ENCODE assay signal across 29 cellular contexts in genomic region chr16:86713021-86713631, GRCh38.
"Had no signal": no experiment of that assay in that cellular context is flagged by ENCODE, and none has a peak within 500 bp of the region (broad histone marks: within the 10 kb centered on the region; RNA-seq: fewer than 3 reads in every experiment).

No MANE protein-coding gene starts in this region.

- H3K36me3 ChIP-seq: adrenal gland, ascending aorta, breast epithelium, cardiac muscle cell had no signal

- H3K4me3 ChIP-seq: adrenal gland, ascending aorta, breast epithelium, cardiac muscle cell, coronary artery, dorsolateral prefrontal cortex had no signal

- ATAC-seq: activated CD4-positive, alpha-beta T cell treated with anti-CD3 and anti-CD28 coated beads for 36 hours; activated CD8-positive, alpha-beta memory T cell treated with anti-CD3 and anti-CD28 coated beads, Interleukin-2, amount 10 ng/mL, durations not matched to agents 7 days and 5 days; activated CD8-positive, alpha-beta T cell treated with anti-CD3 and anti-CD28 coated beads, Interleukin-2, amount 10 ng/mL, durations not matched to agents 7 days and 5 days; activated naive CD8-positive, alpha-beta T cell treated with anti-CD3 and anti-CD28 coated beads, Interleukin-2, amount 50 U/mL, for 24 hours; activated T-cell treated with anti-CD3 and anti-CD28 coated beads, Interleukin-2, amount 50 U/mL, for 72 hours; activated T-helper 17 cell treated with anti-CD3 and anti-CD28 coated beads, Interleukin-2, amount 50 U/mL, for 72 hours; esophagus mucosa had no signal

- DNase-seq: activated CD4-positive, alpha-beta memory T cell treated with anti-CD3 and anti-CD28 coated beads for 36 hours; activated CD4-positive, alpha-beta T cell treated with anti-CD3 and anti-CD28 coated beads for 36 hours; activated CD4-positive, alpha-beta T cell treated with anti-CD3 and anti-CD28 coated beads, Interleukin-2, amount 10 ng/mL, durations not matched to agents 24 days and 14 days; activated CD4-positive, CD25-positive, alpha-beta regulatory T cell; activated CD4-positive, CD25-positive, alpha-beta regulatory T cell treated with anti-CD3 and anti-CD28 coated beads, Interleukin-2, amount 50 U/mL, for 72 hours; activated CD8-positive, alpha-beta memory T cell treated with anti-CD3 and anti-CD28 coated beads, Interleukin-2, amount 10 ng/mL, durations not matched to agents 7 days and 5 days; activated CD8-positive, alpha-beta memory T cell treated with anti-CD3 and anti-CD28 coated beads, Interleukin-2, amount 50 U/mL, for 48 hours; activated CD8-positive, alpha-beta T cell treated with anti-CD3 and anti-CD28 coated beads, Interleukin-2, amount 10 ng/mL, durations not matched to agents 7 days and 5 days; activated effector memory CD4-positive, alpha-beta T cell treated with Interleukin-2 at 50 U/mL for 16 hours; activated gamma-delta T cell treated with Interleukin-2 at 50 U/mL for 16 hours; activated naive CD4-positive, alpha-beta T cell treated with anti-CD3 and anti-CD28 coated beads for 36 hours; activated naive CD8-positive, alpha-beta T cell treated with anti-CD3 and anti-CD28 coated beads for 36 hours; activated naive CD8-positive, alpha-beta T cell treated with anti-CD3 and anti-CD28 coated beads, Interleukin-2, amount 50 U/mL, for 24 hours; activated T-cell treated with anti-CD3 and anti-CD28 coated beads for 4 hours; activated T-cell treated with anti-CD3 and anti-CD28 coated beads, Interleukin-2, amount 50 U/mL, for 24 hours; activated T-cell treated with anti-CD3 and anti-CD28 coated beads, Interleukin-2, amount 50 U/mL, for 72 hours; adrenal gland; amygdala; dorsolateral prefrontal cortex; effector memory CD4-positive, alpha-beta T cell; endodermal cell; T-helper 2 cell had no signal

- H3K4me1 ChIP-seq: adrenal gland, ascending aorta, breast epithelium had no signal

- H3K9me3 ChIP-seq: adrenal gland, ascending aorta, breast epithelium had no signal

- FAIRE-seq: frontal cortex had no signal

- H3K27ac ChIP-seq: adrenal gland, ascending aorta, breast epithelium, cardiac muscle cell, coronary artery, dorsolateral prefrontal cortex had no signal

- H3K27me3 ChIP-seq: adrenal gland, ascending aorta, cardiac muscle cell had no signal
